Comparison of ENCODE assay signal across 17 cellular contexts in the genomic region with DNA sequence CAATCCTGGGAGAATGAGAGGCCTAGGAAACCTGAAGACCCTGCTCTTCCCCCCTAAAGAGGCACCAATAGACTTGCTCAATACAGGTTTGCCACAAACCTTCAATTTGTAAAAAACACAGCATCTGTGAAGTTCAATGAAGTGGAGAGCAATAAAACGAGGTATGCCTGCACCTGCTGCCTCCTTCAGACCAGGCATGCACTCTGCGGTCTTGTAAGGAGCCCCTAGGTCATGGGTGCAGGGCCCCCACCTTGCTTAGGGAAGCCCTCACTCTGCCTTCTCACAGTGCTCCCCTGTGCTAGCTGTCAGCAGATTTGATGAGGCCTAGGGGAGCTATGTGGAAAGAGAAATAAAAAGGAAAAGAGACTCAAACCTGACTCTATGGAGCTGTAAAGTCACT.
DNase-seq lines count a peak whose midpoint lies in the region; ATAC-seq and TF ChIP-seq lines count a peak whose summit lies in the region.
"Had no signal": no experiment of that assay in that cellular context is flagged by ENCODE, and none has a peak within 500 bp of the region (broad histone marks: within the 10 kb centered on the region; RNA-seq: fewer than 3 reads in every experiment).

No MANE protein-coding gene starts in this region.

- H3K27me3 ChIP-seq in endodermal cell (ENCODE audit: control insufficient read depth, insufficient read depth, low read length, poor library complexity, severe bottlenecking): peaks cover 30% of the 10 kb centered on the region
- H3K27me3 ChIP-seq in thyroid gland: no peaks in the 10 kb centered on the region
- H3K27me3 ChIP-seq: BLaER1, Peyer's patch had no signal

- H3K27ac ChIP-seq in endodermal cell (ENCODE audit: low read depth, low read length): no peak overlapping the region
- peak overlapping the region; percentile 42 to 52 (median 50) for H3K27ac ChIP-seq in thyroid gland
- H3K27ac ChIP-seq: 22Rv1, BLaER1, Peyer's patch had no signal

- TF ChIP-seq POLR2A in thyroid gland (IDR thresholded peaks at IDR 0.05): no peak

- no peak overlapping the region for H3K27ac Mint-ChIP-seq in endodermal cell
- no peak overlapping the region for H3K27ac Mint-ChIP-seq in activated CD4-positive, alpha-beta memory T cell treated with anti-CD3 and anti-CD28 coated beads for 36 hours
- no peak overlapping the region for H3K27ac Mint-ChIP-seq in activated naive CD4-positive, alpha-beta T cell treated with anti-CD3 and anti-CD28 coated beads, Interleukin-2, amount 50 U/mL, for 72 hours

- H3K4me3 Mint-ChIP-seq in endodermal cell: no peak overlapping the region
- H3K4me3 Mint-ChIP-seq in activated CD4-positive, alpha-beta memory T cell treated with anti-CD3 and anti-CD28 coated beads for 36 hours: no peak overlapping the region

- H3K9me3 Mint-ChIP-seq in endodermal cell: peaks cover 5% of the 10 kb centered on the region
- H3K9me3 Mint-ChIP-seq in activated CD4-positive, alpha-beta memory T cell treated with anti-CD3 and anti-CD28 coated beads for 36 hours: peaks cover 2% of the 10 kb centered on the region
- no peaks in the 10 kb centered on the region for H3K9me3 Mint-ChIP-seq in activated naive CD4-positive, alpha-beta T cell treated with anti-CD3 and anti-CD28 coated beads, Interleukin-2, amount 50 U/mL, for 72 hours

- WGBS in endodermal cell (ENCODE audit: insufficient coverage in 1 of 2, insufficient read length in 1 of 2), 2 experiments: 84 to 100% methylated on average over 1 to 2 of the region's 2 CpGs
- WGBS in thyroid gland, 2 donors: 48 to 52% methylated on average over 2 of the region's 2 CpGs

- ATAC-seq in HG02852 (IDR thresholded peaks at IDR 0.05; ENCODE audit: unreplicated experiment): peak; percentile 22
- no peak for ATAC-seq in activated naive CD4-positive, alpha-beta T cell treated with anti-CD3 and anti-CD28 coated beads, Interleukin-2, amount 50 U/mL, for 72 hours
- ATAC-seq: K562 had no signal

- peaks cover 11% of the 10 kb centered on the region for H3K9me3 ChIP-seq in endodermal cell (ENCODE audit: control insufficient read depth, low read length)
- no peaks in the 10 kb centered on the region for H3K9me3 ChIP-seq in thyroid gland
- H3K9me3 ChIP-seq: BLaER1, HAP-1, Peyer's patch, SK-N-SH had no signal

- peaks cover 40% of the 10 kb centered on the region for H3K27me3 Mint-ChIP-seq in endodermal cell (ENCODE audit: insufficient read depth)
- H3K27me3 Mint-ChIP-seq in activated CD4-positive, alpha-beta memory T cell treated with anti-CD3 and anti-CD28 coated beads for 36 hours: peaks cover 7% of the 10 kb centered on the region

- intact Hi-C loops in thyroid gland (cut with DNase I): no loop called here
- intact Hi-C loops in activated CD4-positive, alpha-beta memory T cell treated with anti-CD3 and anti-CD28 coated beads for 36 hours (cut with micrococcal nuclease): no loop called here

- H3K4me1 ChIP-seq in endodermal cell (ENCODE audit: control insufficient read depth, insufficient read depth, low read length): peaks cover 5% of the 10 kb centered on the region
- peaks cover 9 to 18% of the 10 kb centered on the region in 2 donors for H3K4me1 ChIP-seq in thyroid gland
- H3K4me1 ChIP-seq: HAP-1, Peyer's patch had no signal

- CTCF ChIA-PET in activated CD4-positive, alpha-beta memory T cell treated with anti-CD3 and anti-CD28 coated beads for 36 hours (lab: Charles Lee): no interaction called here

- H3K4me3 ChIP-seq in endodermal cell (ENCODE audit: low read length) (no peak overlapping the region), thyroid gland (replicated peaks in 1 of 3) (no peak overlapping the region)
- H3K4me3 ChIP-seq: BLaER1, HAP-1, K562, Peyer's patch had no signal

- POLR2A ChIA-PET in activated CD4-positive, alpha-beta memory T cell treated with anti-CD3 and anti-CD28 coated beads for 36 hours (lab: Charles Lee): no interaction called here

- H3K9ac ChIP-seq in endodermal cell (ENCODE audit: extremely low read depth, low read length, poor library complexity, severe bottlenecking): no peak overlapping the region
- H3K9ac ChIP-seq: BLaER1, SK-N-SH had no signal

- peaks cover 19% of the 10 kb centered on the region for H3K4me1 Mint-ChIP-seq in endodermal cell
- no peaks in the 10 kb centered on the region for H3K4me1 Mint-ChIP-seq in activated CD4-positive, alpha-beta memory T cell treated with anti-CD3 and anti-CD28 coated beads for 36 hours (ENCODE audit: low read depth)

- no peaks in the 10 kb centered on the region for H3K36me3 Mint-ChIP-seq in endodermal cell (ENCODE audit: low read depth)
- peaks cover 2% of the 10 kb centered on the region for H3K36me3 Mint-ChIP-seq in activated CD4-positive, alpha-beta memory T cell treated with anti-CD3 and anti-CD28 coated beads for 36 hours
- H3K36me3 Mint-ChIP-seq in activated naive CD4-positive, alpha-beta T cell treated with anti-CD3 and anti-CD28 coated beads, Interleukin-2, amount 50 U/mL, for 72 hours: peaks cover 0 to 9% of the 10 kb centered on the region in 2 donors

- H3K36me3 ChIP-seq in endodermal cell (ENCODE audit: control insufficient read depth, insufficient read depth, low read length) (no peaks in the 10 kb centered on the region), thyroid gland (no peaks in the 10 kb centered on the region)
- H3K36me3 ChIP-seq: BLaER1, HAP-1, Peyer's patch had no signal

- TF ChIP-seq CTCF in endodermal cell (conservative IDR thresholded peaks at IDR 0.05) (no peak), thyroid gland (IDR thresholded peaks at IDR 0.05) (no peak)

- DNase-seq in DMS53 (lab: John Stamatoyannopoulos, UW): peak; percentile 49
- no peak for DNase-seq in DMS53 treated with DMSO at 0.1 percent for 48 hours (lab: John Stamatoyannopoulos, UW; ENCODE audit: unreplicated experiment)
- DNase-seq in endodermal cell: peak; percentile 40
- DNase-seq in thyroid gland: no peak
- DNase-seq in activated CD4-positive, alpha-beta memory T cell treated with anti-CD3 and anti-CD28 coated beads for 36 hours: no peak
- DNase-seq in activated naive CD4-positive, alpha-beta T cell treated with anti-CD3 and anti-CD28 coated beads, Interleukin-2, amount 50 U/mL, for 72 hours (ENCODE audit: low spot score in 2 of 2): no peak
- DNase-seq in NCI-H1048 (lab: John Stamatoyannopoulos, UW): no peak
- DNase-seq: NCI-H2081 treated with DMSO at 0.1 percent for 48 hours, NCI-H2227 treated with DMSO at 0.1 percent for 48 hours, Right ventricle myocardium superior, SK-N-SH had no signal

Comparison
In these comparisons a context has a peak if more than half of its experiments do, and no peak if none do; other contexts are left out.
1. DNase-seq: peak in DMS53 (single experiment) and endodermal cell (single experiment); none in DMS53 treated with DMSO at 0.1 percent for 48 hours (single experiment), thyroid gland (0 of 2), activated CD4-positive, alpha-beta memory T cell treated with anti-CD3 and anti-CD28 coated beads for 36 hours (single experiment), activated naive CD4-positive, alpha-beta T cell treated with anti-CD3 and anti-CD28 coated beads, Interleukin-2, amount 50 U/mL, for 72 hours (0 of 2) and NCI-H1048 (single experiment).